15 cellular contexts compared by ENCODE assay signal in genomic region chr2:203394519-203395227, GRCh38.
DNase-seq lines count a peak whose midpoint lies in the region; ATAC-seq and TF ChIP-seq lines count a peak whose summit lies in the region.
"Had no signal": no experiment of that assay in that cellular context is flagged by ENCODE, and none has a peak within 500 bp of the region (broad histone marks: within the 10 kb centered on the region; RNA-seq: fewer than 3 reads in every experiment).

No MANE protein-coding gene starts in this region.

- intact Hi-C loops in Panc1 (cut with micrococcal nuclease; ENCODE audit: unreplicated experiment), result no loop called here

- no peaks in the 10 kb centered on the region for H3K27me3 ChIP-seq in Panc1 (ENCODE audit: control insufficient read depth, insufficient read depth, low read length)

- H3K9me3 Mint-ChIP-seq in effector memory CD8-positive, alpha-beta T cell, result no peaks in the 10 kb centered on the region

- ATAC-seq in Panc1, result peak; percentile 68; the same call in 1 of the 2 replicates
- ATAC-seq in HG03342 (IDR thresholded peaks at IDR 0.05; ENCODE audit: unreplicated experiment), result no peak
- ATAC-seq in effector memory CD8-positive, alpha-beta T cell (replicated peaks), result no peak
- no peak for ATAC-seq in GM19467 (IDR thresholded peaks at IDR 0.05; ENCODE audit: unreplicated experiment)
- ATAC-seq: left colon had no signal

- H3K36me3 Mint-ChIP-seq in effector memory CD8-positive, alpha-beta T cell (ENCODE audit: insufficient read depth), result peaks cover 2% of the 10 kb centered on the region

- peaks cover 0 to 4% of the 10 kb centered on the region in 2 donors for H3K4me1 Mint-ChIP-seq in effector memory CD8-positive, alpha-beta T cell (ENCODE audit: low read depth in 2 of 2)

- DNase-seq in 8988T, result peak; percentile 24
- DNase-seq in ELF-1 (ENCODE audit: low read depth, low spot score), result peak; percentile 27
- DNase-seq in Panc1 (ENCODE audit: low read depth, low spot score), result no peak
- no peak for DNase-seq in fibroblast of mammary gland (ENCODE audit: low read depth)
- no peak for DNase-seq in NCI-H2171 (lab: John Stamatoyannopoulos, UW)
- no peak for DNase-seq in effector memory CD8-positive, alpha-beta T cell
- DNase-seq: activated CD4-positive, alpha-beta T cell treated with anti-CD3 and anti-CD28 coated beads, Interleukin-2, amount 10 ng/mL, durations not matched to agents 24 days and 14 days; anterior cingulate cortex; left colon; NCI-H1694 treated with DMSO at 0.1 percent for 48 hours; retina; stimulated activated CD4-positive, alpha-beta T cell treated with anti-CD3 and anti-CD28 coated beads, Interleukin-2, amount 100 ng/mL, for 24 hours had no signal

- H3K27me3 Mint-ChIP-seq in effector memory CD8-positive, alpha-beta T cell, result no peaks in the 10 kb centered on the region
- H3K27me3 Mint-ChIP-seq: activated CD4-positive, alpha-beta T cell treated with anti-CD3 and anti-CD28 coated beads, Interleukin-2, amount 10 ng/mL, durations not matched to agents 24 days and 14 days had no signal

- H3K27ac Mint-ChIP-seq in effector memory CD8-positive, alpha-beta T cell, result peak overlapping the region in 1 of 2 donors; percentile 42
- H3K27ac Mint-ChIP-seq: activated CD4-positive, alpha-beta T cell treated with anti-CD3 and anti-CD28 coated beads, Interleukin-2, amount 10 ng/mL, durations not matched to agents 24 days and 14 days; activated T-helper 1 cell treated with anti-CD3 and anti-CD28 coated beads, Interleukin-12 subunit alpha, Interleukin-12 subunit beta, Interleukin-2, Interleukin-4 antibody, amounts not matched to agents 30 ng/mL and 10 ng/mL and 1 ng/mL, durations not matched to agents 14 hours and 24 hours and 36 hours had no signal

- CTCF ChIA-PET in Panc1 (lab: Charles Lee), result no interaction called here

- H3K4me3 Mint-ChIP-seq in effector memory CD8-positive, alpha-beta T cell, result no peak overlapping the region
- H3K4me3 Mint-ChIP-seq: activated CD4-positive, alpha-beta T cell treated with anti-CD3 and anti-CD28 coated beads, Interleukin-2, amount 10 ng/mL, durations not matched to agents 24 days and 14 days; activated T-helper 1 cell treated with anti-CD3 and anti-CD28 coated beads, Interleukin-12 subunit alpha, Interleukin-12 subunit beta, Interleukin-2, Interleukin-4 antibody, amounts not matched to agents 30 ng/mL and 10 ng/mL and 1 ng/mL, durations not matched to agents 14 hours and 24 hours and 36 hours had no signal

- H3K4me1 ChIP-seq in Panc1 (ENCODE audit: control insufficient read depth, insufficient read depth, low read length), result no peaks in the 10 kb centered on the region

- BruUV-seq in Panc1 (replicated peaks; lab: Mats Ljungman, UMichigan), result no TSS peak

- in situ Hi-C loops in Panc1 (cut with HindIII; ENCODE audit: low pct_unique_long_range_greater_than_20kb, low sequenced_read_pairs), result no loop called here

- POLR2A ChIA-PET in Panc1 (lab: Charles Lee), result no interaction called here

- peak; percentile 63 for TF ChIP-seq CTCF in Panc1 (IDR thresholded peaks at IDR 0.05)
- peak; percentile 7 for TF ChIP-seq CTCF in fibroblast of mammary gland (conservative IDR thresholded peaks at IDR 0.05; ENCODE audit: control insufficient read depth, insufficient read depth, low read depth, low read length)

- H3K4me3 ChIP-seq in Panc1 (ENCODE audit: low read depth in 2 of 2, low read length in 2 of 2) (no peak overlapping the region), fibroblast of mammary gland (ENCODE audit: control insufficient read depth, low read depth, low read length) (no peak overlapping the region)

- H3K36me3 ChIP-seq in Panc1 (ENCODE audit: control insufficient read depth, insufficient read depth, low read length), result peaks cover 15% of the 10 kb centered on the region

- H3K9me3 ChIP-seq in Panc1 (ENCODE audit: control insufficient read depth, insufficient read depth, low read depth, low read length), result no peaks in the 10 kb centered on the region

- no peak overlapping the region for H3K27ac ChIP-seq in Panc1 (ENCODE audit: low read length)

Comparison
In these comparisons a context has a peak if more than half of its experiments do, and no peak if none do; other contexts are left out.
1. DNase-seq: peak in 8988T (single experiment) and ELF-1 (single experiment); none in Panc1 (single experiment), fibroblast of mammary gland (single experiment), NCI-H2171 (single experiment) and effector memory CD8-positive, alpha-beta T cell (0 of 3).